14 cellular contexts compared by ENCODE assay signal in genomic region chr16:51410125-51410524, GRCh38.
A peak's percentile ranks its signal among the peaks of the same experiment; 100 is the strongest.
DNase-seq lines count a peak whose midpoint lies in the region; ATAC-seq and TF ChIP-seq lines count a peak whose summit lies in the region.
"Had no signal": no experiment of that assay in that cellular context is flagged by ENCODE, and none has a peak within 500 bp of the region (broad histone marks: within the 10 kb centered on the region; RNA-seq: fewer than 3 reads in every experiment).

No MANE protein-coding gene starts in this region.

- H3K27me3 ChIP-seq in ACC112 (ENCODE audit: insufficient read depth, low read length) (no peaks in the 10 kb centered on the region), WERI-Rb-1 (ENCODE audit: insufficient read depth, low read depth, severe bottlenecking) (no peaks in the 10 kb centered on the region), vagina (no peaks in the 10 kb centered on the region), tibial artery (no peaks in the 10 kb centered on the region), neural progenitor cell (no peaks in the 10 kb centered on the region)

- H3K9ac ChIP-seq in neural progenitor cell: no peak overlapping the region

- H3K4me1 Mint-ChIP-seq in neural progenitor cell: peaks cover 12% of the 10 kb centered on the region
- H3K4me1 Mint-ChIP-seq: CD14-positive monocyte had no signal

- H3K4me3 Mint-ChIP-seq in neural progenitor cell: no peak overlapping the region
- H3K4me3 Mint-ChIP-seq: CD14-positive monocyte; CD8-positive, alpha-beta T cell; GM23338 had no signal

- no peaks in the 10 kb centered on the region for H3K9me3 ChIP-seq in WERI-Rb-1 (ENCODE audit: severe bottlenecking)
- no peaks in the 10 kb centered on the region for H3K9me3 ChIP-seq in vagina
- H3K9me3 ChIP-seq in tibial artery: no peaks in the 10 kb centered on the region
- no peaks in the 10 kb centered on the region for H3K9me3 ChIP-seq in neural progenitor cell (ENCODE audit: low read depth)
- H3K9me3 ChIP-seq: HAP-1 had no signal

- intact Hi-C loops in vagina (cut with DNase I): no loop called here
- intact Hi-C loops in tibial artery (cut with DNase I; ENCODE audit: low total_unique reads): no loop called here

- H3K36me3 ChIP-seq in ACC112 (ENCODE audit: insufficient read depth, low read length) (no peaks in the 10 kb centered on the region), WERI-Rb-1 (no peaks in the 10 kb centered on the region), vagina (no peaks in the 10 kb centered on the region), tibial artery (no peaks in the 10 kb centered on the region), neural progenitor cell (no peaks in the 10 kb centered on the region)
- H3K36me3 ChIP-seq: HAP-1 had no signal

- no peaks in the 10 kb centered on the region for H3K9me3 Mint-ChIP-seq in neural progenitor cell
- H3K9me3 Mint-ChIP-seq: GM23338 had no signal

- peak; percentile 65 for ATAC-seq in left lobe of liver
- ATAC-seq: CD8-positive, alpha-beta T cell; GM23338 had no signal

- no peaks in the 10 kb centered on the region for H3K36me3 Mint-ChIP-seq in neural progenitor cell
- H3K36me3 Mint-ChIP-seq: CD14-positive monocyte; CD8-positive, alpha-beta T cell had no signal

- no peak overlapping the region for H2AFZ ChIP-seq in ACC112 (ENCODE audit: low read length, unreplicated experiment)
- no peak overlapping the region for H2AFZ ChIP-seq in neural progenitor cell (replicated peaks)

- TF ChIP-seq CTCF in WERI-Rb-1 (IDR thresholded peaks at IDR 0.05; ENCODE audit: low read depth, low read length) (peak; percentile 9; the same call in 1 of the 2 replicates), vagina (IDR thresholded peaks at IDR 0.05) (no peak), tibial artery (IDR thresholded peaks at IDR 0.05) (no peak), neural progenitor cell (IDR thresholded peaks at IDR 0.05) (no peak)

- no peak overlapping the region for H3K4me2 ChIP-seq in neural progenitor cell
- H3K4me2 ChIP-seq: GM23338 had no signal

- no peaks in the 10 kb centered on the region for H3F3A ChIP-seq in neural progenitor cell (ENCODE audit: low read depth)

- H3K4me1 ChIP-seq in ACC112 (ENCODE audit: control insufficient read depth, insufficient read depth, low read length, unreplicated experiment) (peaks cover 33% of the 10 kb centered on the region), vagina (no peaks in the 10 kb centered on the region), tibial artery (no peaks in the 10 kb centered on the region), neural progenitor cell (peaks cover 19% of the 10 kb centered on the region)

- peaks cover 3% of the 10 kb centered on the region for H3K27me3 Mint-ChIP-seq in neural progenitor cell (ENCODE audit: insufficient read depth, low read depth)

- H4K20me1 ChIP-seq in neural progenitor cell (ENCODE audit: low read depth): no peaks in the 10 kb centered on the region

- DNase-seq in WERI-Rb-1: no peak
- no peak for DNase-seq in left lobe of liver (ENCODE audit: low spot score)
- no peak for DNase-seq in vagina (ENCODE audit: extremely low spot score in 2 of 2)
- no peak for DNase-seq in tibial artery
- DNase-seq in mesenteric fat pad (ENCODE audit: low spot score): no peak
- DNase-seq in neural progenitor cell (ENCODE audit: low spot score): no peak
- DNase-seq: CD8-positive, alpha-beta T cell; COR-L47; DND-41; GDM1 had no signal

- peak overlapping the region; percentile 95 for H3K27ac ChIP-seq in ACC112 (ENCODE audit: low read depth, low read length)
- peak overlapping the region; percentile 56 for H3K27ac ChIP-seq in WERI-Rb-1
- H3K27ac ChIP-seq in vagina: peak overlapping the region; percentile 56
- H3K27ac ChIP-seq in tibial artery: no peak overlapping the region
- H3K27ac ChIP-seq in neural progenitor cell: no peak overlapping the region

- no peak overlapping the region for H3K4me3 ChIP-seq in ACC112 (ENCODE audit: low read depth, low read length)
- no peak overlapping the region for H3K4me3 ChIP-seq in WERI-Rb-1 (ENCODE audit: low read depth, low read length)
- no peak overlapping the region for H3K4me3 ChIP-seq in vagina
- H3K4me3 ChIP-seq in tibial artery: no peak overlapping the region
- H3K4me3 ChIP-seq in neural progenitor cell: no peak overlapping the region
- H3K4me3 ChIP-seq: GM23338, HAP-1 had no signal

- no peak overlapping the region for H3K27ac Mint-ChIP-seq in neural progenitor cell
- H3K27ac Mint-ChIP-seq: CD14-positive monocyte; CD8-positive, alpha-beta T cell; GM23338 had no signal

- no peaks in the 10 kb centered on the region for H3K79me2 ChIP-seq in ACC112 (ENCODE audit: control insufficient read depth, insufficient read depth, low read length, unreplicated experiment)
- H3K79me2 ChIP-seq in neural progenitor cell (ENCODE audit: low read depth): no peaks in the 10 kb centered on the region

- no peak for TF ChIP-seq POLR2A in vagina (IDR thresholded peaks at IDR 0.05)

Comparison
In these comparisons a context has a peak if more than half of its experiments do, and no peak if none do; other contexts are left out.
1. H3K27ac ChIP-seq: peak in ACC112 (single experiment), WERI-Rb-1 (single experiment) and vagina (single experiment); none in tibial artery (0 of 2) and neural progenitor cell (single experiment).